25 cellular contexts compared by ENCODE assay signal in genomic region chr7:111746950-111747349, GRCh38.
"Had no signal": no experiment of that assay in that cellular context is flagged by ENCODE, and none has a peak within 500 bp of the region (broad histone marks: within the 10 kb centered on the region; RNA-seq: fewer than 3 reads in every experiment).

No MANE protein-coding gene starts in this region.

- H3K27me3 ChIP-seq: ovary, sigmoid colon, spleen, tibial nerve, uterus had no signal

- H3K9me3 Mint-ChIP-seq: immature natural killer cell; naive thymus-derived CD4-positive, alpha-beta T cell; natural killer cell treated with Interleukin-12 subunit alpha and Interleukin-12 subunit beta and Interleukin-15 and Interleukin-18, amount 100 ng/mL, for 72 hours; stimulated activated naive CD8-positive, alpha-beta T cell treated with anti-CD3 and anti-CD28 coated beads, Interleukin-15, amount 100 ng/mL, for 72 hours; type B pancreatic cell had no signal

- H3K27ac ChIP-seq: left ventricle myocardium inferior, ovary, prostate gland, sigmoid colon, spleen, tibial nerve, uterus had no signal

- H3K27ac Mint-ChIP-seq: immature natural killer cell; mesothelial cell of epicardium; naive thymus-derived CD4-positive, alpha-beta T cell; natural killer cell treated with Interleukin-12 subunit alpha and Interleukin-12 subunit beta and Interleukin-15 and Interleukin-18, amount 100 ng/mL, for 72 hours; stimulated activated memory B cell treated with anti-CD40 and anti-IgM and Interleukin-4, amounts not matched to agents 10 μg/mL and 1 μg/mL and 100 μg/mL, for 72 hours; stimulated activated naive CD8-positive, alpha-beta T cell treated with anti-CD3 and anti-CD28 coated beads, Interleukin-15, amount 100 ng/mL, for 72 hours; type B pancreatic cell had no signal

- DNase-seq: hypothalamus; immature natural killer cell; kidney; left ventricle myocardium inferior; mesendoderm; naive thymus-derived CD4-positive, alpha-beta T cell; ovary; retina; right cardiac atrium; sigmoid colon; small intestine; spleen; stimulated activated CD4-positive, alpha-beta T cell treated with anti-CD3 and anti-CD28 coated beads, Interleukin-4, amount 100 ng/mL, for 24 hours; stimulated activated naive CD4-positive, alpha-beta T cell treated with Interleukin-2 at 50 U/mL for 16 hours; stimulated activated naive CD8-positive, alpha-beta T cell treated with anti-CD3 and anti-CD28 coated beads, Interleukin-15, amount 100 ng/mL, for 72 hours; substantia nigra; uterus had no signal

- H3K4me1 Mint-ChIP-seq: immature natural killer cell; mesothelial cell of epicardium; naive thymus-derived CD4-positive, alpha-beta T cell; stimulated activated memory B cell treated with anti-CD40 and anti-IgM and Interleukin-4, amounts not matched to agents 10 μg/mL and 1 μg/mL and 100 μg/mL, for 72 hours; stimulated activated naive CD8-positive, alpha-beta T cell treated with anti-CD3 and anti-CD28 coated beads, Interleukin-15, amount 100 ng/mL, for 72 hours had no signal

- H3K9me3 ChIP-seq: ovary, prostate gland, sigmoid colon, spleen, tibial nerve, uterus had no signal

- H3K4me3 Mint-ChIP-seq: immature natural killer cell; mesothelial cell of epicardium; naive thymus-derived CD4-positive, alpha-beta T cell; natural killer cell treated with Interleukin-12 subunit alpha and Interleukin-12 subunit beta and Interleukin-15 and Interleukin-18, amount 100 ng/mL, for 72 hours; stimulated activated memory B cell treated with anti-CD40 and anti-IgM and Interleukin-4, amounts not matched to agents 10 μg/mL and 1 μg/mL and 100 μg/mL, for 72 hours; stimulated activated naive CD8-positive, alpha-beta T cell treated with anti-CD3 and anti-CD28 coated beads, Interleukin-15, amount 100 ng/mL, for 72 hours; type B pancreatic cell had no signal

- H3K4me1 ChIP-seq: left ventricle myocardium inferior, sigmoid colon, uterus had no signal

- H3K36me3 Mint-ChIP-seq: immature natural killer cell; naive thymus-derived CD4-positive, alpha-beta T cell; natural killer cell treated with Interleukin-12 subunit alpha and Interleukin-12 subunit beta and Interleukin-15 and Interleukin-18, amount 100 ng/mL, for 72 hours; stimulated activated memory B cell treated with anti-CD40 and anti-IgM and Interleukin-4, amounts not matched to agents 10 μg/mL and 1 μg/mL and 100 μg/mL, for 72 hours had no signal

- ATAC-seq: naive thymus-derived CD4-positive, alpha-beta T cell; natural killer cell treated with Interleukin-12 subunit alpha and Interleukin-12 subunit beta and Interleukin-15 and Interleukin-18, amount 100 ng/mL, for 72 hours; right cardiac atrium; stimulated activated memory B cell treated with anti-CD40 and anti-IgM and Interleukin-4, amounts not matched to agents 10 μg/mL and 1 μg/mL and 100 μg/mL, for 72 hours; stimulated activated naive CD8-positive, alpha-beta T cell treated with anti-CD3 and anti-CD28 coated beads, Interleukin-15, amount 100 ng/mL, for 72 hours had no signal

- H3K36me3 ChIP-seq: ovary, prostate gland, sigmoid colon, spleen, uterus had no signal

- H3K27me3 Mint-ChIP-seq: type B pancreatic cell had no signal

- H3K4me3 ChIP-seq: left ventricle myocardium inferior, lung, ovary, prostate gland, sigmoid colon, spleen, tibial nerve, uterus had no signal

- FAIRE-seq: islet of Langerhans, kidney, small intestine had no signal
